ENCODE assay signal across 8 cellular contexts in the genomic region with DNA sequence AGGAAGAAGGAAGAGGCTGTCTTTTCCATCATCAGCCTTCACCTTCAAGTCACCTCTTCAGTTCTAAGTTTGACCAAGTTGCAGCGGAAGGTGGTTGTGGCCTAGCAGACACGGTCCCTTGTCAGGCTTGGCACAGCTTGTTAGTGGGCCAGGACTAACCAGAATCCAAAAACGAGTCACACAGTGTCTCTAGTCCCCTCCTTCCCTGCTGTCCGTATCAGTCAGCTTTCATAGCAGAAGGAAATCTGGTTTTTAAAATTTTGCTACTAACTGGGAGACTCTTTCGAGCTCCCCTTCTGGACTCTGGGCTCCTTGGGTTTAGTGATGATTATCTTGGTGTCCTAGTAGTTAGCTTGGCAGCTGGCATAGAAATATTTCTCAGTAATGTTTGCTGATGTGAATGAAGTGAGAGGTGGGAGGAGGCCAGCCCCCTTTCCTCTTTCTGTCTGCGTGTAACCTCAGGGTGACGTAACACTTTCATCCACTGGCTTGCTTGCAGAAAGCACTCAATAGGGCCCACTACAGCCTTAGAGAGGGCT. TPM values are rescaled to one million over a fixed set of nuclear protein-coding genes. Genes with fewer than 3 reads are reported as not detected.
DNase-seq lines count a peak whose midpoint lies in the region; ATAC-seq and TF ChIP-seq lines count a peak whose summit lies in the region.
"Had no signal": no experiment of that assay in that cellular context is flagged by ENCODE, and none has a peak within 500 bp of the region (broad histone marks: within the 10 kb centered on the region; RNA-seq: fewer than 3 reads in every experiment).

No MANE protein-coding gene starts in this region.

- TF ChIP-seq CTCF in chondrocyte (IDR thresholded peaks at IDR 0.05) (no peak), osteoblast (IDR thresholded peaks at IDR 0.05; ENCODE audit: extremely low read depth, low read depth, low read length) (no peak), omental fat pad (IDR thresholded peaks at IDR 0.05) (no peak)

- peaks cover 82% of the 10 kb centered on the region for H3K79me2 ChIP-seq in osteoblast (ENCODE audit: insufficient read depth, low read length)

- no peaks in the 10 kb centered on the region for H3K9me3 Mint-ChIP-seq in chondrocyte (ENCODE audit: low read depth)

- H3K27me3 Mint-ChIP-seq in chondrocyte (ENCODE audit: low read depth), result no peaks in the 10 kb centered on the region

- peak overlapping the region; percentile 89 for H3K4me3 ChIP-seq in osteoblast (ENCODE audit: insufficient read depth, low read length)

- H3K4me3 Mint-ChIP-seq in chondrocyte (ENCODE audit: unreplicated experiment), result peak overlapping the region; percentile 94

- H3K27ac Mint-ChIP-seq in chondrocyte (ENCODE audit: unreplicated experiment), result peak overlapping the region; percentile 98

- peak overlapping the region; percentile 86 for H3K4me2 ChIP-seq in osteoblast (ENCODE audit: insufficient read depth, low read length)

- peak overlapping the region; percentile 76 for H3K27ac ChIP-seq in osteoblast (ENCODE audit: low read depth, low read length)
- H3K27ac ChIP-seq: VCaP had no signal

- H3K4me1 ChIP-seq in osteoblast (ENCODE audit: insufficient read depth, low read length), result peaks cover 24% of the 10 kb centered on the region

- peaks cover 56% of the 10 kb centered on the region for H3K4me1 Mint-ChIP-seq in chondrocyte (ENCODE audit: low read depth)

- no peaks in the 10 kb centered on the region for H3K36me3 ChIP-seq in osteoblast (ENCODE audit: insufficient read depth, low read length)

- DNase-seq in OCI-M1 (lab: John Stamatoyannopoulos, UW), result peak; percentile 73
- no peak for DNase-seq in chondrocyte (ENCODE audit: low spot score)
- no peak for DNase-seq in osteoblast (ENCODE audit: insufficient read length, low spot score, missing footprints)
- DNase-seq in NCI-H446 (lab: John Stamatoyannopoulos, UW), result no peak
- DNase-seq in omental fat pad (ENCODE audit: low spot score), result no peak

- ATAC-seq in GM21825 (IDR thresholded peaks at IDR 0.05; ENCODE audit: unreplicated experiment) (peak; percentile 23), GM21515 (IDR thresholded peaks at IDR 0.05; ENCODE audit: unreplicated experiment) (no peak), omental fat pad (ENCODE audit: low FRiP score) (no peak)

- H3K27me3 ChIP-seq in osteoblast (ENCODE audit: insufficient read depth, low read length), result no peaks in the 10 kb centered on the region

- no peak overlapping the region for H2AFZ ChIP-seq in osteoblast (ENCODE audit: low read length)

- peaks cover 9% of the 10 kb centered on the region for H4K20me1 ChIP-seq in osteoblast (ENCODE audit: insufficient read depth, low read length)

- no peaks in the 10 kb centered on the region for H3K9me3 ChIP-seq in osteoblast (ENCODE audit: low read depth, low read length)

- no peaks in the 10 kb centered on the region for H3K36me3 Mint-ChIP-seq in chondrocyte (ENCODE audit: low read depth)

RNA-seq across cellular contexts. Expression of a gene that starts 3.8 kb away (rescaled TPM):
- total RNA-seq in chondrocyte, result 30.4 to 37.8 TPM (median 33.4 TPM) in 3 replicates
- total RNA-seq in osteoblast, result 16.3 and 18.3 TPM in 2 replicates
- total RNA-seq in omental fat pad, result 10 to 100 TPM in 3 of 4 donors, 1 to 10 TPM in 1; 9.3 to 28.2 (median 17.6) TPM
